Comparison of ENCODE assay signal across 20 cellular contexts in the genomic region with DNA sequence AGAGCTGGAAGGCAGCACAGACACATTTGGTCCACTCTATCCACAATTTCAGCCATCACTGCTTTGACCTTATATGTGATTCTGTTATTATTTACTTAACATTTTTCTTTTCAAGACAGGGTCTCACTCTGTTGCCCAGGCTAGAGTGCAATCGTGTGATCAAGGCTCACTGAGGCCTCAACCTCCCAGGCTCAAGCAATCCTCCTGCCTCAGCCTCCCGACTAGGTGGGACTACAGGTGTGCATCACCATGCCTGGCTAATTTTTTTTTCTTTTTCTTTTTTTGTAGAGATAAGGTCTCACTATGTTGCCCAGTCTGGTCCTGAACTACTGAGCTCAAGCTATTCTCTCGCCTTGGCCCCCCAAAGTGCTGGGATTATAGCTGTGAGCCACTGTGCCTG. TPM values are rescaled to one million over a fixed set of nuclear protein-coding genes. Genes with fewer than 3 reads are reported as not detected.
DNase-seq lines count a peak whose midpoint lies in the region; ATAC-seq and TF ChIP-seq lines count a peak whose summit lies in the region.
"Had no signal": no experiment of that assay in that cellular context is flagged by ENCODE, and none has a peak within 500 bp of the region (broad histone marks: within the 10 kb centered on the region; RNA-seq: fewer than 3 reads in every experiment).

No MANE protein-coding gene starts in this region.

- H3K9me3 ChIP-seq in Loucy (ENCODE audit: insufficient read depth, low read depth, low read length), result no peaks in the 10 kb centered on the region
- H3K9me3 ChIP-seq in ascending aorta, result no peaks in the 10 kb centered on the region

- TF ChIP-seq CTCF in Loucy (conservative IDR thresholded peaks at IDR 0.05; ENCODE audit: low read length) (no peak), ascending aorta (IDR thresholded peaks at IDR 0.05) (no peak), osteocyte (IDR thresholded peaks at IDR 0.05) (no peak)

- H3K9ac ChIP-seq in Loucy (ENCODE audit: low read depth, low read length, poor library complexity, severe bottlenecking), result peak overlapping the region; percentile 59
- H3K9ac ChIP-seq: parathyroid adenoma had no signal

- H2AFZ ChIP-seq in Loucy (ENCODE audit: low read length), result no peak overlapping the region
- H2AFZ ChIP-seq: parathyroid adenoma had no signal

- H3K4me2 ChIP-seq in Loucy (ENCODE audit: low read depth, low read length, poor library complexity, severe bottlenecking), result no peak overlapping the region

- H3K27ac ChIP-seq in ascending aorta, result peak overlapping the region; percentile 50 to 65
- H3K27ac ChIP-seq: parathyroid adenoma had no signal

- H3K27me3 ChIP-seq in Loucy (ENCODE audit: insufficient read depth, low read length, poor library complexity, severe bottlenecking), result no peaks in the 10 kb centered on the region
- H3K27me3 ChIP-seq in ascending aorta, result no peaks in the 10 kb centered on the region

- no peak overlapping the region for H3K4me3 ChIP-seq in Loucy (ENCODE audit: low read length, poor library complexity, severe bottlenecking)
- no peak overlapping the region for H3K4me3 ChIP-seq in ascending aorta

- H3K27me3 Mint-ChIP-seq in activated T-cell treated with anti-CD3 and anti-CD28 coated beads, Interleukin-2, amount 50 U/mL, for 72 hours (ENCODE audit: low read depth), result no peaks in the 10 kb centered on the region
- no peaks in the 10 kb centered on the region for H3K27me3 Mint-ChIP-seq in stimulated activated naive B cell treated with anti-CD40 and anti-IgM and Interleukin-4, amounts not matched to agents 10 μg/mL and 1 μg/mL and 100 μg/mL, for 72 hours
- no peaks in the 10 kb centered on the region for H3K27me3 Mint-ChIP-seq in osteocyte (ENCODE audit: unreplicated experiment)
- H3K27me3 Mint-ChIP-seq: activated CD4-positive, alpha-beta memory T cell treated with anti-CD3 and anti-CD28 coated beads, Interleukin-2, amount 10 ng/mL, durations not matched to agents 7 days and 5 days had no signal

- H3K4me3 Mint-ChIP-seq in activated T-cell treated with anti-CD3 and anti-CD28 coated beads, Interleukin-2, amount 50 U/mL, for 72 hours, result no peak overlapping the region
- no peak overlapping the region for H3K4me3 Mint-ChIP-seq in stimulated activated naive B cell treated with anti-CD40 and anti-IgM and Interleukin-4, amounts not matched to agents 10 μg/mL and 1 μg/mL and 100 μg/mL, for 72 hours
- H3K4me3 Mint-ChIP-seq in osteocyte (ENCODE audit: unreplicated experiment), result no peak overlapping the region
- H3K4me3 Mint-ChIP-seq: activated CD4-positive, alpha-beta memory T cell treated with anti-CD3 and anti-CD28 coated beads, Interleukin-2, amount 10 ng/mL, durations not matched to agents 7 days and 5 days had no signal

- H3K4me1 ChIP-seq in Loucy (ENCODE audit: insufficient read depth, low read length, poor library complexity, severe bottlenecking), result peaks cover 83% of the 10 kb centered on the region
- peaks cover 18 to 61% of the 10 kb centered on the region in 2 donors for H3K4me1 ChIP-seq in ascending aorta

- H3K79me2 ChIP-seq in Loucy (ENCODE audit: insufficient read depth, low read length), result peaks cover 92% of the 10 kb centered on the region

- no peak for DNase-seq in activated T-cell treated with anti-CD3 and anti-CD28 coated beads, Interleukin-2, amount 50 U/mL, for 72 hours
- no peak for DNase-seq in activated T-cell treated with anti-CD3 and anti-CD28 coated beads for 4 hours
- no peak for DNase-seq in ascending aorta (ENCODE audit: low spot score in 2 of 2)
- DNase-seq in stimulated activated naive B cell treated with anti-CD40 and anti-IgM and Interleukin-4, amounts not matched to agents 10 μg/mL and 1 μg/mL and 100 μg/mL, for 72 hours, result no peak
- no peak for DNase-seq in osteocyte (ENCODE audit: extremely low spot score, unreplicated experiment)
- DNase-seq in NCI-H1436 treated with DMSO at 0.1 percent for 48 hours (lab: John Stamatoyannopoulos, UW), result no peak
- DNase-seq: activated CD4-positive, alpha-beta memory T cell treated with anti-CD3 and anti-CD28 coated beads, Interleukin-2, amount 10 ng/mL, durations not matched to agents 7 days and 5 days; C1 segment of cervical spinal cord; cerebellar nuclear complex; DMS79 treated with DMSO at 0.1 percent for 48 hours; effector memory CD4-positive, alpha-beta T cell; head of caudate nucleus; NCI-H2227 treated with DMSO at 0.1 percent for 48 hours; Right ventricle myocardium superior; T-helper 1 cell had no signal

- H3F3A ChIP-seq in Loucy (ENCODE audit: low read depth), result 0 out of 2 replicates have a peak, but pooled peaks cover 10% of the 10 kb centered on the region

- H3K9me3 Mint-ChIP-seq in activated T-cell treated with anti-CD3 and anti-CD28 coated beads, Interleukin-2, amount 50 U/mL, for 72 hours, result no peaks in the 10 kb centered on the region
- no peaks in the 10 kb centered on the region for H3K9me3 Mint-ChIP-seq in stimulated activated naive B cell treated with anti-CD40 and anti-IgM and Interleukin-4, amounts not matched to agents 10 μg/mL and 1 μg/mL and 100 μg/mL, for 72 hours
- H3K9me3 Mint-ChIP-seq in osteocyte (ENCODE audit: unreplicated experiment), result no peaks in the 10 kb centered on the region
- H3K9me3 Mint-ChIP-seq: activated CD4-positive, alpha-beta memory T cell treated with anti-CD3 and anti-CD28 coated beads, Interleukin-2, amount 10 ng/mL, durations not matched to agents 7 days and 5 days had no signal

- peak overlapping the region; percentile 65 for H3K27ac Mint-ChIP-seq in activated T-cell treated with anti-CD3 and anti-CD28 coated beads, Interleukin-2, amount 50 U/mL, for 72 hours
- peak overlapping the region; percentile 89 for H3K27ac Mint-ChIP-seq in stimulated activated naive B cell treated with anti-CD40 and anti-IgM and Interleukin-4, amounts not matched to agents 10 μg/mL and 1 μg/mL and 100 μg/mL, for 72 hours
- H3K27ac Mint-ChIP-seq in osteocyte (ENCODE audit: unreplicated experiment), result no peak overlapping the region

- no peak for ATAC-seq in activated T-cell treated with anti-CD3 and anti-CD28 coated beads, Interleukin-2, amount 50 U/mL, for 72 hours (replicated peaks in 1 of 2)
- ATAC-seq in stimulated activated naive B cell treated with anti-CD40 and anti-IgM and Interleukin-4, amounts not matched to agents 10 μg/mL and 1 μg/mL and 100 μg/mL, for 72 hours (replicated peaks), result no peak
- no peak for ATAC-seq in activated CD4-positive, CD25-positive, alpha-beta regulatory T cell treated with anti-CD3 and anti-CD28 coated beads, Interleukin-2, amount 50 U/mL, for 24 hours

- H3K36me3 ChIP-seq in Loucy (ENCODE audit: insufficient read depth, low read length), result peaks cover 25% of the 10 kb centered on the region; the same call in 1 of the 2 replicates
- H3K36me3 ChIP-seq in ascending aorta, result peaks cover 0 to 28% of the 10 kb centered on the region in 2 donors

- H3K9me2 ChIP-seq in Loucy (replicated peaks; ENCODE audit: low read depth, low read length), result no peaks in the 10 kb centered on the region

- H3K4me1 Mint-ChIP-seq in activated T-cell treated with anti-CD3 and anti-CD28 coated beads, Interleukin-2, amount 50 U/mL, for 72 hours (ENCODE audit: low read depth), result peaks cover 99% of the 10 kb centered on the region
- H3K4me1 Mint-ChIP-seq in stimulated activated naive B cell treated with anti-CD40 and anti-IgM and Interleukin-4, amounts not matched to agents 10 μg/mL and 1 μg/mL and 100 μg/mL, for 72 hours, result peaks cover 67 to 95% of the 10 kb centered on the region in 2 donors
- peaks cover 41% of the 10 kb centered on the region for H3K4me1 Mint-ChIP-seq in osteocyte (ENCODE audit: unreplicated experiment)

- H3K36me3 Mint-ChIP-seq in activated T-cell treated with anti-CD3 and anti-CD28 coated beads, Interleukin-2, amount 50 U/mL, for 72 hours (ENCODE audit: insufficient read depth in 2 of 2), result peaks cover 14 to 43% of the 10 kb centered on the region in 2 donors
- H3K36me3 Mint-ChIP-seq in stimulated activated naive B cell treated with anti-CD40 and anti-IgM and Interleukin-4, amounts not matched to agents 10 μg/mL and 1 μg/mL and 100 μg/mL, for 72 hours, result peaks cover 62 to 84% of the 10 kb centered on the region in 2 donors
- peaks cover 31% of the 10 kb centered on the region for H3K36me3 Mint-ChIP-seq in osteocyte (ENCODE audit: unreplicated experiment)

- no peaks in the 10 kb centered on the region for H4K20me1 ChIP-seq in Loucy (ENCODE audit: insufficient read depth, low read length, poor library complexity, severe bottlenecking)

- intact Hi-C loops in ascending aorta (cut with DNase I), result no loop called here

RNA-seq across cellular contexts. Expression of a gene that starts 40.3 kb away (rescaled TPM):
- 100 to 1,000 TPM; 120 to 152 TPM for total RNA-seq in activated T-cell treated with anti-CD3 and anti-CD28 coated beads, Interleukin-2, amount 50 U/mL, for 72 hours
- 200 TPM for total RNA-seq in ascending aorta
- 67.0 and 69.4 TPM in 2 replicates for total RNA-seq in osteocyte

RNA-seq across cellular contexts. Expression of a gene that starts 44.6 kb away (rescaled TPM):
- not detected for total RNA-seq in activated T-cell treated with anti-CD3 and anti-CD28 coated beads, Interleukin-2, amount 50 U/mL, for 72 hours
- total RNA-seq in ascending aorta (61.4 TPM), osteocyte (not detected in 2 replicates)
- total RNA-seq: activated CD4-positive, alpha-beta memory T cell treated with anti-CD3 and anti-CD28 coated beads, Interleukin-2, amount 10 ng/mL, durations not matched to agents 7 days and 5 days; lung microvascular endothelial cell; M059J had no signal

RNA-seq across cellular contexts. Expression of a gene that starts 56.7 kb away (rescaled TPM):
- 100 to 1,000 TPM; 114 to 132 TPM for total RNA-seq in activated T-cell treated with anti-CD3 and anti-CD28 coated beads, Interleukin-2, amount 50 U/mL, for 72 hours
- total RNA-seq in ascending aorta, result not detected
- 22.6 and 25.5 TPM in 2 replicates for total RNA-seq in osteocyte

Comparison
In these comparisons a context has a peak if more than half of its experiments do, and no peak if none do; other contexts are left out.
1. RNA of a gene that starts 44.6 kb away (total RNA-seq): 61.4 TPM in ascending aorta (single experiment); not detected in activated T-cell treated with anti-CD3 and anti-CD28 coated beads, Interleukin-2, amount 50 U/mL, for 72 hours and not detected in osteocyte; every median in the first group is over 10 times any median in the second.
2. RNA of a gene that starts 56.7 kb away (total RNA-seq): 114 to 132 TPM in activated T-cell treated with anti-CD3 and anti-CD28 coated beads, Interleukin-2, amount 50 U/mL, for 72 hours and 22.6 to 25.5 TPM in osteocyte; not detected in ascending aorta (single experiment); every median in the first group is over 10 times any median in the second.